ENCODE assay signal across 14 cellular contexts in genomic region chr15:63056843-63057242, GRCh38. TPM values are rescaled to one million over a fixed set of nuclear protein-coding genes. Genes with fewer than 3 reads are reported as not detected.
DNase-seq lines count a peak whose midpoint lies in the region; ATAC-seq and TF ChIP-seq lines count a peak whose summit lies in the region.
"Had no signal": no experiment of that assay in that cellular context is flagged by ENCODE, and none has a peak within 500 bp of the region (broad histone marks: within the 10 kb centered on the region; RNA-seq: fewer than 3 reads in every experiment).

No MANE protein-coding gene starts in this region.

- H3K27ac Mint-ChIP-seq in mesothelial cell of epicardium: peak overlapping the region; percentile 75
- H3K27ac Mint-ChIP-seq in T-cell: no peak overlapping the region
- H3K27ac Mint-ChIP-seq: activated T-helper 1 cell treated with anti-CD3 and anti-CD28 coated beads, Interleukin-12 subunit alpha, Interleukin-12 subunit beta, Interleukin-2, Interleukin-4 antibody, amounts not matched to agents 30 ng/mL and 10 ng/mL and 1 ng/mL, durations not matched to agents 14 hours and 24 hours and 36 hours had no signal

- TF ChIP-seq CTCF in astrocyte of the spinal cord (IDR thresholded peaks at IDR 0.05; ENCODE audit: low read depth, low read length) (no peak), mesothelial cell of epicardium (IDR thresholded peaks at IDR 0.05; ENCODE audit: unreplicated experiment) (no peak), tibial artery (IDR thresholded peaks at IDR 0.05) (no peak)

- no peak overlapping the region for H3K4me3 Mint-ChIP-seq in mesothelial cell of epicardium
- H3K4me3 Mint-ChIP-seq in T-cell: no peak overlapping the region
- H3K4me3 Mint-ChIP-seq: activated T-helper 1 cell treated with anti-CD3 and anti-CD28 coated beads, Interleukin-12 subunit alpha, Interleukin-12 subunit beta, Interleukin-2, Interleukin-4 antibody, amounts not matched to agents 30 ng/mL and 10 ng/mL and 1 ng/mL, durations not matched to agents 14 hours and 24 hours and 36 hours had no signal

- intact Hi-C loops in tibial artery (cut with DNase I; ENCODE audit: low total_unique reads): no loop called here

- DNase-seq in NCI-H2171 (lab: John Stamatoyannopoulos, UW) (peak; percentile 90), astrocyte of the spinal cord (ENCODE audit: low read depth, low spot score) (peak; percentile 49), mesothelial cell of epicardium (ENCODE audit: low spot score in 2 of 2, unreplicated experiment in 2 of 2) (no peak), tibial artery (no peak), RKO (ENCODE audit: low spot score) (no peak), NCI-H345 (lab: John Stamatoyannopoulos, UW) (no peak), T-cell (no peak)
- DNase-seq: NCI-H526 treated with DMSO at 0.1 percent for 48 hours had no signal

- in situ Hi-C loops in astrocyte of the spinal cord (cut with HindIII; ENCODE audit: low sequenced_read_pairs): no loop called here

- H3K27me3 Mint-ChIP-seq in mesothelial cell of epicardium (ENCODE audit: low read depth) (no peaks in the 10 kb centered on the region), T-cell (no peaks in the 10 kb centered on the region)

- H3K36me3 Mint-ChIP-seq in mesothelial cell of epicardium (peaks cover 51% of the 10 kb centered on the region), T-cell (peaks cover 36% of the 10 kb centered on the region)

- H3K4me1 Mint-ChIP-seq in mesothelial cell of epicardium: peaks cover 49% of the 10 kb centered on the region
- peaks cover 0 to 1% (median 0%) of the 10 kb centered on the region in 3 donors for H3K4me1 Mint-ChIP-seq in T-cell

- no peak overlapping the region for H3K4me3 ChIP-seq in astrocyte of the spinal cord (ENCODE audit: low read depth, low read length)
- H3K4me3 ChIP-seq in tibial artery: no peak overlapping the region
- H3K4me3 ChIP-seq: GM12878, mucosa of descending colon, SJSA1 had no signal

- peak overlapping the region; percentile 93 to 97 for H3K27ac ChIP-seq in tibial artery
- H3K27ac ChIP-seq: SJSA1 had no signal

- peaks cover 53 to 66% (median 59%) of the 10 kb centered on the region in 3 donors for H3K36me3 ChIP-seq in tibial artery

- H3K27me3 ChIP-seq in tibial artery: no peaks in the 10 kb centered on the region
- H3K27me3 ChIP-seq: SJSA1 had no signal

- H3K9me3 ChIP-seq in tibial artery: no peaks in the 10 kb centered on the region
- H3K9me3 ChIP-seq: mucosa of descending colon, SJSA1 had no signal

- POLR2A ChIA-PET in T-cell (lab: Charles Lee): no interaction called here

- peaks cover 5 to 97% (median 58%) of the 10 kb centered on the region in 4 donors for H3K4me1 ChIP-seq in tibial artery

- ATAC-seq in HG03342 (IDR thresholded peaks at IDR 0.05; ENCODE audit: unreplicated experiment) (no peak), T-cell (replicated peaks in 1 of 4) (no peak)
- ATAC-seq: activated CD4-positive, CD25-positive, alpha-beta regulatory T cell treated with anti-CD3 and anti-CD28 coated beads, Interleukin-2, amount 50 U/mL, for 24 hours; GM12878; mucosa of descending colon had no signal

- CTCF ChIA-PET in T-cell (lab: Charles Lee): interaction anchor here in 1 of 2 donors (1.0 kb wide), 1 partner anchor 9 kb away, joined by 3 read pairs; no protein-coding TSS in a partner anchor

- no peaks in the 10 kb centered on the region for H3K9me3 Mint-ChIP-seq in mesothelial cell of epicardium
- H3K9me3 Mint-ChIP-seq in T-cell: no peaks in the 10 kb centered on the region
- H3K9me3 Mint-ChIP-seq: activated T-helper 1 cell treated with anti-CD3 and anti-CD28 coated beads, Interleukin-12 subunit alpha, Interleukin-12 subunit beta, Interleukin-2, Interleukin-4 antibody, amounts not matched to agents 30 ng/mL and 10 ng/mL and 1 ng/mL, durations not matched to agents 14 hours and 24 hours and 36 hours had no signal

RNA-seq across cellular contexts. Expression of gene TPM1, which starts 14.3 kb away (rescaled TPM):
- total RNA-seq in mesothelial cell of epicardium (635 to 667 TPM (median 659 TPM) in 3 replicates), T-cell (10 to 100 TPM; 12.1 to 27.0 (median 23.3) TPM)

Comparison
In these comparisons a context has a peak if more than half of its experiments do, and no peak if none do; other contexts are left out.
1. DNase-seq: peak in NCI-H2171 (single experiment) and astrocyte of the spinal cord (single experiment); none in mesothelial cell of epicardium (0 of 2), tibial artery (0 of 2), RKO (single experiment), NCI-H345 (single experiment) and T-cell (0 of 34).
2. RNA of gene TPM1, which starts 14.3 kb away (total RNA-seq): 635 to 667 TPM in mesothelial cell of epicardium; 12.1 to 27.0 TPM in T-cell; every median in the first group is over 10 times any median in the second.